ENCODE assay signal across 1 cellular context in the genomic region with DNA sequence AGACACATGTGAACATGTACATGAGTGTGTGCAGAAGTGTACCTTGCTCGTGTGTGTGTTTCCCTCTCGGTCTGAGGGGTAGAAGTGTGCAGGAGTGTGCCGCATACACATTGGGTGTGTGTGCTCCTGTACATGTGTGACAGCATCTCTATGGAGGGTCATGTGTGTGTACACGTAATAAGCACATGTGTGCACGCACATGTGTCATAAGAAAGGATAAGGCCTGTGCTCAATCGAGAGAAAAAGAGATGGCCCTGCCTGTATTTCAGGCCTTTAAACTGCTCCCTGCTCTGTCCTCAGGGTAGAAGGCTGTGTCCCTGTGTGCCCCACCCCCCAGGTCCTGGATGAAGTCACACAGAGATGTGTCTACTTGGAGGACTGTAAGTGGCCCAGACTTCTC.
TF ChIP-seq lines count a peak whose summit lies in the region.

No MANE protein-coding gene starts in this region.

TF ChIP-seq in H1, 55 proteins besides CTCF, POLR2A, EP300 and RAD21:
- TF ChIP-seq SIN3A (conservative IDR thresholded peaks at IDR 0.05 in 1 of 2, IDR thresholded peaks at IDR 0.05 in 1 of 2; ENCODE audit: low read depth in 1 of 2, low read length in 2 of 2) (no peak), PHF8 (conservative IDR thresholded peaks at IDR 0.05; ENCODE audit: low read depth, low read length) (no peak), SIRT6 (IDR thresholded peaks at IDR 0.05; ENCODE audit: low read length) (no peak)
